In the genomic region with DNA sequence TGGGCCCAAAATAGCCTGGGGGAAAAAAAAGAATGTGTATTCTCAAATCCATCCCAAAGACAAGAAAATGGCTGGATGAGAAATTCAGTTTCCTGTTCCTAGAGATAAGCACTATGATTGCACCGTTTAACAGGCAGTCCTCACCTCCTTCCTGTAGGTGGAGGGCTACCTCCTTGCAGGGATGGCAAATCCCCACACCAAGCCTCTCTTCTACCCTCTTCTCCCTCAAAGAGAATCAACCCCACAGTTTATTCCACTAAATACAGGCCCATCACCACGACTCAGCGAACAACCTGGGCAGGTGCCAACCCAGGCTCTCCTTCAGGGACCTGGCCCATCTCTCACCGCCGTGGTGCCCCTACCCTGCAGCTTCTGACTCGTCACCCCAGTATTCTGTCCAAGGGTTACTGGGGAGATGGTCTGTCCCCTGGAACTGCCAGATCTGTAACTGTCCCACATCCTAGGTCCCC, we compare ENCODE assay signal across 10 cellular contexts. TPM values are rescaled to one million over a fixed set of nuclear protein-coding genes. Genes with fewer than 3 reads are reported as not detected.
A peak's percentile ranks its signal among the peaks of the same experiment; 100 is the strongest.
DNase-seq lines count a peak whose midpoint lies in the region; TF ChIP-seq lines count a peak whose summit lies in the region.
"Had no signal": no experiment of that assay in that cellular context is flagged by ENCODE, and none has a peak within 500 bp of the region (broad histone marks: within the 10 kb centered on the region; RNA-seq: fewer than 3 reads in every experiment).

No MANE protein-coding gene starts in this region.

- peaks cover 12% of the 10 kb centered on the region for H3K27me3 Mint-ChIP-seq in glutamatergic neuron (ENCODE audit: unreplicated experiment)
- peaks cover 27% of the 10 kb centered on the region for H3K27me3 Mint-ChIP-seq in T-helper 2 cell treated with Interferon-gamma antibody and Interleukin-4, amounts not matched to agents 5 μg/mL and 100 μg/mL, for 36 hours (ENCODE audit: low read depth)

- TF ChIP-seq CTCF in GM20000 (IDR thresholded peaks at IDR 0.05; ENCODE audit: extremely low read depth, missing control alignments) (no peak), glutamatergic neuron (IDR thresholded peaks at IDR 0.05; ENCODE audit: partially characterized antibody, unreplicated experiment) (no peak)

- no peaks in the 10 kb centered on the region for H3K36me3 Mint-ChIP-seq in glutamatergic neuron (ENCODE audit: unreplicated experiment)
- H3K36me3 Mint-ChIP-seq in T-helper 2 cell treated with Interferon-gamma antibody and Interleukin-4, amounts not matched to agents 5 μg/mL and 100 μg/mL, for 36 hours (ENCODE audit: low read depth), result peaks cover 25% of the 10 kb centered on the region

- H3K4me1 Mint-ChIP-seq in glutamatergic neuron (ENCODE audit: low read depth, unreplicated experiment), result peaks cover 3% of the 10 kb centered on the region
- peaks cover 11% of the 10 kb centered on the region for H3K4me1 Mint-ChIP-seq in T-helper 2 cell treated with Interferon-gamma antibody and Interleukin-4, amounts not matched to agents 5 μg/mL and 100 μg/mL, for 36 hours (ENCODE audit: low read depth)

- no peak overlapping the region for H3K4me3 Mint-ChIP-seq in glutamatergic neuron (ENCODE audit: unreplicated experiment)
- H3K4me3 Mint-ChIP-seq in T-helper 2 cell treated with Interferon-gamma antibody and Interleukin-4, amounts not matched to agents 5 μg/mL and 100 μg/mL, for 36 hours, result no peak overlapping the region

- peak overlapping the region; percentile 8 for H3K27ac Mint-ChIP-seq in glutamatergic neuron (ENCODE audit: unreplicated experiment)
- H3K27ac Mint-ChIP-seq in T-helper 2 cell treated with Interferon-gamma antibody and Interleukin-4, amounts not matched to agents 5 μg/mL and 100 μg/mL, for 36 hours, result no peak overlapping the region

- H3K9me3 Mint-ChIP-seq in glutamatergic neuron (ENCODE audit: unreplicated experiment), result peaks cover 4% of the 10 kb centered on the region
- no peaks in the 10 kb centered on the region for H3K9me3 Mint-ChIP-seq in T-helper 2 cell treated with Interferon-gamma antibody and Interleukin-4, amounts not matched to agents 5 μg/mL and 100 μg/mL, for 36 hours
- H3K9me3 Mint-ChIP-seq: activated naive CD4-positive, alpha-beta T cell treated with anti-CD3 and anti-CD28 coated beads, Interleukin-2, amount 50 U/mL, for 72 hours had no signal

- DNase-seq in D341Med (ENCODE audit: low spot score) (peak; percentile 45), GM20000 (ENCODE audit: low spot score) (peak; percentile 17), SW480 (ENCODE audit: low spot score) (peak; percentile 43), glutamatergic neuron (no peak), NCI-H1436 (lab: John Stamatoyannopoulos, UW) (no peak)
- no peak for DNase-seq in activated CD4-positive, alpha-beta T cell treated with anti-CD3 and anti-CD28 coated beads for 4 hours
- no peak for DNase-seq in stimulated activated CD4-positive, alpha-beta T cell treated with anti-CD3 and anti-CD28 coated beads, Interleukin-2, amount 100 ng/mL, for 48 hours
- no peak for DNase-seq in T-helper 2 cell treated with Interferon-gamma antibody and Interleukin-4, amounts not matched to agents 5 μg/mL and 100 μg/mL, for 36 hours (ENCODE audit: low spot score)
- DNase-seq: NCI-H146 had no signal

RNA-seq across cellular contexts. Expression of gene CHD5, which starts 3.4 kb away (rescaled TPM):
- 0.96 TPM for total RNA-seq in glutamatergic neuron (ENCODE audit: unreplicated experiment)

RNA-seq across cellular contexts. Expression of gene RPL22, which starts 15.8 kb away (rescaled TPM):
- 275 TPM for total RNA-seq in glutamatergic neuron (ENCODE audit: unreplicated experiment)

RNA-seq across cellular contexts. Expression of gene RNF207, which starts 22.4 kb away (rescaled TPM):
- 5.6 TPM for total RNA-seq in glutamatergic neuron (ENCODE audit: unreplicated experiment)

RNA-seq across cellular contexts. Expression of gene ICMT, which starts 52.2 kb away (rescaled TPM):
- total RNA-seq in glutamatergic neuron (ENCODE audit: unreplicated experiment), result 55.5 TPM

Comparison
In these comparisons a context has a peak if more than half of its experiments do, and no peak if none do; other contexts are left out.
1. DNase-seq: peak in D341Med (single experiment), GM20000 (single experiment) and SW480 (single experiment); none in glutamatergic neuron (single experiment), NCI-H1436 (single experiment), activated CD4-positive, alpha-beta T cell treated with anti-CD3 and anti-CD28 coated beads for 4 hours (0 of 2), stimulated activated CD4-positive, alpha-beta T cell treated with anti-CD3 and anti-CD28 coated beads, Interleukin-2, amount 100 ng/mL, for 48 hours (0 of 2) and T-helper 2 cell treated with Interferon-gamma antibody and Interleukin-4, amounts not matched to agents 5 μg/mL and 100 μg/mL, for 36 hours (single experiment).